ENCODE assay signal across 9 cellular contexts in genomic region chr7:102912742-102913141, GRCh38. TPM values are rescaled to one million over a fixed set of nuclear protein-coding genes. Genes with fewer than 3 reads are reported as not detected.
DNase-seq lines count a peak whose midpoint lies in the region; ATAC-seq and TF ChIP-seq lines count a peak whose summit lies in the region.
"Had no signal": no experiment of that assay in that cellular context is flagged by ENCODE, and none has a peak within 500 bp of the region (broad histone marks: within the 10 kb centered on the region; RNA-seq: fewer than 3 reads in every experiment).

LRRC17 (plus strand) TSS chr7:102913000; CDS start chr7:102933914, 20,914 bp downstream.

- no peak within 1 kb of the TSS for H3K9ac ChIP-seq in fibroblast of lung (ENCODE audit: insufficient read depth, low read length)

- no peaks in the 10 kb centered on the region for H4K20me1 ChIP-seq in fibroblast of lung (ENCODE audit: control insufficient read depth, extremely low read depth, insufficient read depth, low read length)

- H3K4me3 Mint-ChIP-seq in natural killer cell = no peak within 1 kb of the TSS

- DNase-seq in EH (ENCODE audit: low read depth) (peak; percentile 81), NCI-H2227 (lab: John Stamatoyannopoulos, UW; ENCODE audit: unreplicated experiment) (peak; percentile 60), fibroblast of lung (ENCODE audit: low read depth in 2 of 2) (peak; percentile 94 to 97), psoas muscle (no peak), natural killer cell (no peak), KG1 (lab: John Stamatoyannopoulos, UW) (no peak)

- no peak within 1 kb of the TSS for H3K27ac Mint-ChIP-seq in natural killer cell

- TF ChIP-seq CTCF in fibroblast of lung (conservative IDR thresholded peaks at IDR 0.05 in 1 of 2, IDR thresholded peaks at IDR 0.05 in 1 of 2; ENCODE audit: low read depth in 1 of 2, low read length in 2 of 2) (no peak), psoas muscle (IDR thresholded peaks at IDR 0.05) (no peak), natural killer cell (IDR thresholded peaks at IDR 0.05) (no peak)

- intact Hi-C loops in psoas muscle (cut with DNase I) = no loop called here
- intact Hi-C loops in natural killer cell (cut with micrococcal nuclease) = no loop called here

- WGBS in psoas muscle, 3 donors = 4 to 5% (median 4%) methylated on average over 6 of the region's 6 CpGs

- H3K4me1 ChIP-seq in fibroblast of lung (ENCODE audit: control insufficient read depth, extremely low read depth, insufficient read depth, low read length) = peaks cover 8% of the 10 kb centered on the region
- peaks cover 6% of the 10 kb centered on the region for H3K4me1 ChIP-seq in psoas muscle

- peaks cover 0 to 37% of the 10 kb centered on the region in 2 donors for H3K27me3 Mint-ChIP-seq in natural killer cell (ENCODE audit: low read depth in 2 of 2)

- H3K36me3 ChIP-seq in fibroblast of lung (ENCODE audit: control insufficient read depth, insufficient read depth, low read length) (no peaks in the 10 kb centered on the region), psoas muscle (ENCODE audit: insufficient read depth in 1 of 2, low read depth in 1 of 2) (no peaks in the 10 kb centered on the region)

- H3K4me2 ChIP-seq in fibroblast of lung (ENCODE audit: extremely low read depth, insufficient read depth, low read length) = peak within 1 kb of the TSS; percentile 85

- peak within 1 kb of the TSS; percentile 35 to 90 (median 58) for H3K4me3 ChIP-seq in fibroblast of lung (replicated peaks in 1 of 4; ENCODE audit: control extremely low read depth in 1 of 4, insufficient read depth in 1 of 4, low read depth in 3 of 4, low read length in 4 of 4)
- peak within 1 kb of the TSS; percentile 36 for H3K4me3 ChIP-seq in psoas muscle

- no peaks in the 10 kb centered on the region for H3K79me2 ChIP-seq in fibroblast of lung (ENCODE audit: control insufficient read depth, insufficient read depth, low read length)

- H3K27me3 ChIP-seq in fibroblast of lung (ENCODE audit: control insufficient read depth, insufficient read depth, low read length) (no peaks in the 10 kb centered on the region), psoas muscle (ENCODE audit: insufficient read depth in 3 of 3, low read length in 2 of 3) (no peaks in the 10 kb centered on the region)

- no peaks in the 10 kb centered on the region for H3K36me3 Mint-ChIP-seq in natural killer cell

- H3K27ac ChIP-seq in fibroblast of lung (ENCODE audit: insufficient read depth, low read length) (peak within 1 kb of the TSS; percentile 45), psoas muscle (peak within 1 kb of the TSS; percentile 18)

- peak in 2 of 4 donors; percentile 31 to 45 for ATAC-seq in psoas muscle
- no peak for ATAC-seq in HG03521 (IDR thresholded peaks at IDR 0.05; ENCODE audit: unreplicated experiment)
- no peak for ATAC-seq in natural killer cell
- ATAC-seq in HG02981 (IDR thresholded peaks at IDR 0.05; ENCODE audit: unreplicated experiment) = no peak
- ATAC-seq: esophagus mucosa had no signal

- no peaks in the 10 kb centered on the region for H3K4me1 Mint-ChIP-seq in natural killer cell

- no peaks in the 10 kb centered on the region for H3K9me3 ChIP-seq in fibroblast of lung (ENCODE audit: control insufficient read depth, insufficient read depth, low read depth, low read length)
- no peaks in the 10 kb centered on the region for H3K9me3 ChIP-seq in psoas muscle

- H3K9me3 Mint-ChIP-seq in natural killer cell = no peaks in the 10 kb centered on the region

- H2AFZ ChIP-seq in fibroblast of lung (ENCODE audit: low read length) = peak within 1 kb of the TSS; percentile 35

RNA-seq across cellular contexts. Expression of gene LRRC17, which starts in this region (rescaled TPM):
- 12.6 and 30.8 TPM in 2 replicates for total RNA-seq in fibroblast of lung
- 31.5 and 103 TPM in 2 replicates for polyA plus RNA-seq in fibroblast of lung
- polyA plus RNA-seq in fibroblast of lung (2012) = 15.7 and 55.0 TPM in 2 replicates
- 0.63 and 13.7 TPM in 2 replicates for polyA minus RNA-seq in fibroblast of lung (ENCODE audit: low replicate concordance)
- total RNA-seq in psoas muscle = 1 to 10 TPM in 2 of 4 donors, under 1 TPM in 2; 0.34 to 3.6 (median 0.92) TPM
- polyA plus RNA-seq in psoas muscle = 1 to 10 TPM in 1 of 3 donors, under 1 TPM in 2; 0.55 to 1.3 (median 0.82) TPM
- under 1 TPM in 1 of 3 donors, not detected in 2; 0.63 TPM for total RNA-seq in natural killer cell

Comparison
In these comparisons a context has a peak if more than half of its experiments do, and no peak if none do; other contexts are left out.
1. RNA of gene LRRC17 (polyA plus RNA-seq): 15.7 to 103 TPM in fibroblast of lung; 0.55 to 1.3 TPM in psoas muscle; every median in the first group is over 4 times any median in the second.
2. DNase-seq: peak in EH (single experiment), NCI-H2227 (single experiment) and fibroblast of lung (2 of 2); none in psoas muscle (0 of 2), natural killer cell (single experiment) and KG1 (single experiment).